In the genomic region with DNA sequence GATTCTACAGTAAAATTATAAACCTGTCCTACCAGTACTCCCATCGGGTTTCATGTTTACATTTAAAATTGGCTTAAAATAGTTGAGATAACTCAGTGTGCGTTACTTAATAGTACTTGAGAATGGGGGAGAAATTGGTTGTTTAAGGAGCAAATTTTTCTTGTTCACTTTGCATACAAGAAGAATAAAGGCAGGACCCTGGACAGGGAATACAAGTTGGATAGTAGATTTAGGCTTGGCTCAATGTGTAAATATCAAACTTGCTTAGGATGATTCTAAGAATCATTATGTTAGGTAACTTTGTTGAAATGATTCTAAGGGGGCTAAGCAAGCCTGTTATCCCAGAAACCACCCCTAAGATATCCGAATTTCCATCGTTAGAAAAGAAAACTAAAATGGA, we compare ENCODE assay signal across 18 cellular contexts.
"Had no signal": no experiment of that assay in that cellular context is flagged by ENCODE, and none has a peak within 500 bp of the region (broad histone marks: within the 10 kb centered on the region; RNA-seq: fewer than 3 reads in every experiment).

No MANE protein-coding gene starts in this region.

- H3K4me1 Mint-ChIP-seq: activated CD8-positive, alpha-beta memory T cell treated with anti-CD3 and anti-CD28 coated beads, Interleukin-2, amount 10 ng/mL, durations not matched to agents 7 days and 5 days had no signal

- H3K27me3 Mint-ChIP-seq: activated CD8-positive, alpha-beta memory T cell treated with anti-CD3 and anti-CD28 coated beads, Interleukin-2, amount 10 ng/mL, durations not matched to agents 7 days and 5 days; activated T-cell treated with anti-CD3 and anti-CD28 coated beads, Interleukin-2, amount 50 U/mL, for 24 hours had no signal

- H3K27me3 ChIP-seq: colonic mucosa, neural progenitor cell, pancreas, suprapubic skin had no signal

- H3K4me3 Mint-ChIP-seq: activated CD8-positive, alpha-beta memory T cell treated with anti-CD3 and anti-CD28 coated beads, Interleukin-2, amount 10 ng/mL, durations not matched to agents 7 days and 5 days; activated T-cell treated with anti-CD3 and anti-CD28 coated beads, Interleukin-2, amount 50 U/mL, for 24 hours; mesothelial cell of epicardium; neural progenitor cell; type B pancreatic cell had no signal

- ATAC-seq: activated CD8-positive, alpha-beta memory T cell treated with anti-CD3 and anti-CD28 coated beads, Interleukin-2, amount 10 ng/mL, durations not matched to agents 7 days and 5 days; activated naive CD4-positive, alpha-beta T cell treated with anti-CD3 and anti-CD28 coated beads, Interleukin-2, amount 50 U/mL, for 72 hours; lower lobe of right lung; pancreas; stimulated activated naive CD8-positive, alpha-beta T cell treated with anti-CD3 and anti-CD28 coated beads, Interleukin-15, Interleukin-2, amounts not matched to agents 100 U/mL and 50 U/mL, for 24 hours had no signal

- H3K27ac ChIP-seq: colonic mucosa, lower lobe of right lung, neural progenitor cell, pancreas, suprapubic skin had no signal

- H3K9me3 ChIP-seq: colonic mucosa, lower lobe of right lung, pancreas, suprapubic skin had no signal

- H3K4me3 ChIP-seq: colonic mucosa, lower lobe of right lung, neural progenitor cell, pancreas, suprapubic skin had no signal

- DNase-seq: activated CD4-positive, alpha-beta T cell treated with anti-CD3 and anti-CD28 coated beads for 1 hour; activated CD4-positive, alpha-beta T cell treated with anti-CD3 and anti-CD28 coated beads, Interleukin-2, amount 50 U/mL, for 48 hours; activated CD8-positive, alpha-beta memory T cell treated with anti-CD3 and anti-CD28 coated beads, Interleukin-2, amount 10 ng/mL, durations not matched to agents 7 days and 5 days; activated effector memory CD4-positive, alpha-beta T cell treated with Interleukin-2 at 50 U/mL for 16 hours; activated T-cell treated with anti-CD3 and anti-CD28 coated beads, Interleukin-2, amount 50 U/mL, for 24 hours; colonic mucosa; effector CD8-positive, alpha-beta T cell; erythroblast; lower lobe of right lung; pancreas; stimulated activated CD4-positive, alpha-beta T cell treated with anti-CD3 and anti-CD28 coated beads, Interleukin-4, amount 100 ng/mL, for 1 hour; stimulated activated CD8-positive, alpha-beta memory T cell treated with anti-CD3 and anti-CD28 coated beads, Interleukin-4, amount 100 ng/mL, for 48 hours; stimulated activated naive CD8-positive, alpha-beta T cell treated with anti-CD3 and anti-CD28 coated beads, Interleukin-15, Interleukin-2, amounts not matched to agents 100 U/mL and 50 U/mL, for 24 hours had no signal

- H3K4me2 ChIP-seq: neural progenitor cell had no signal

- H3K36me3 Mint-ChIP-seq: activated CD8-positive, alpha-beta memory T cell treated with anti-CD3 and anti-CD28 coated beads, Interleukin-2, amount 10 ng/mL, durations not matched to agents 7 days and 5 days; activated naive CD4-positive, alpha-beta T cell treated with anti-CD3 and anti-CD28 coated beads, Interleukin-2, amount 50 U/mL, for 72 hours; mesothelial cell of epicardium; neural progenitor cell; type B pancreatic cell had no signal

- H3K36me3 ChIP-seq: colonic mucosa, lower lobe of right lung, neural progenitor cell, pancreas, suprapubic skin had no signal

- H3K4me1 ChIP-seq: colonic mucosa, lower lobe of right lung, pancreas, suprapubic skin had no signal

- H2AFZ ChIP-seq: neural progenitor cell had no signal

- H3K9me3 Mint-ChIP-seq: activated T-cell treated with anti-CD3 and anti-CD28 coated beads, Interleukin-2, amount 50 U/mL, for 24 hours; neural progenitor cell had no signal

- H3K9ac ChIP-seq: neural progenitor cell had no signal

- H3K27ac Mint-ChIP-seq: activated CD8-positive, alpha-beta memory T cell treated with anti-CD3 and anti-CD28 coated beads, Interleukin-2, amount 10 ng/mL, durations not matched to agents 7 days and 5 days; activated naive CD4-positive, alpha-beta T cell treated with anti-CD3 and anti-CD28 coated beads, Interleukin-2, amount 50 U/mL, for 72 hours; activated T-cell treated with anti-CD3 and anti-CD28 coated beads, Interleukin-2, amount 50 U/mL, for 24 hours; mesothelial cell of epicardium; neural progenitor cell; type B pancreatic cell had no signal
